ENCODE assay signal across 8 cellular contexts in the genomic region with DNA sequence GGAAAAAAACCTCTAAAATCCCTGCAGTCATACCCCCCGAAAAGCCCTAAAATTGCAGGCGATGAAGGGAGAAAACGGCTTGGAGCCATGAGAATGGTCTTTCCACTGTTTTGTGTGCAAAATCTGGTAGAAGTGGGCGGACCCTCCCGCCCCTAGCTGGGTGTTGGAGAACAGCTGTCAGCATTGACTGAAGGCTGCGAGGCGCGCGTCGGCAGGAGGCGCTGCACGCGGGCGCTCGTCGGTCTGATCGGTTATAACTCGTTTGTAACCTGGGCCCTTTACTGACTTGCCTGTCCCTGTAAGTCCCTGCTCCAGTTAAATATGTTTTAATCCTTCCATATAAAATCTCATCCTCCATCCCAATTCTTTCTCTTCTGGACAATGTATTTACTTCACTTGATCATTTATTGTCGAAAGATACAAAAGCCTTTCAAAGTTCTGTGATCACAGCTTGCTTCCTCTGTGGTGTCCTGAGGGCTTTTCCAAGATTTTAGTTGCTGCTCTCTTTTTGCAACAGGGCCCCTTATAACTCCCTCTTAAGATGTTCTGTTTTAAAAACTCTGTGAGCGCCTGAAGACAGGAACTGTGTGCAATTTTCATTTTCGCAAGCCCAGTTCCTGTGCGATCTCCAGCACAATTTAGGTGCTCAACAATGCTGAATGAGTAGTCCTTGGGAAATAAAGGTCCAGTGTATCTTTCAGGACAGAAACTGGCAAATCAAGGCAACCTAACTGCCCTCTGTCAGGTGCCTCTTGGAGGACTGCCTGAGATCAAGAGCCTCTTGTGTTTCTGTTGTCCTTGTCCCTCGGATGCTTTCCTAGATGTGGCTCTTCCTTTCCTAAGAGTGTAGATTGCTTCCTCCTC. TPM values are rescaled to one million over a fixed set of nuclear protein-coding genes. Genes with fewer than 3 reads are reported as not detected.
DNase-seq lines count a peak whose midpoint lies in the region; ATAC-seq, FAIRE-seq and TF ChIP-seq lines count a peak whose summit lies in the region.

No MANE protein-coding gene starts in this region.

- TF ChIP-seq CTCF in AG09319 (IDR thresholded peaks at IDR 0.05; ENCODE audit: low read depth, low read length) (peak; percentile 96), endothelial cell (IDR thresholded peaks at IDR 0.05; ENCODE audit: unreplicated experiment) (peak; percentile 61)

- DNase-seq in AG09319 (ENCODE audit: extremely low read depth, low read depth): no peak
- DNase-seq in HTR-8/SVneo (ENCODE audit: insufficient read length, low spot score): peak; percentile 82
- DNase-seq in NOMO-1 (lab: John Stamatoyannopoulos, UW; ENCODE audit: unreplicated experiment in 2 of 2): peak; percentile 84 to 91
- peak; percentile 92 for DNase-seq in activated CD8-positive, alpha-beta memory T cell treated with anti-CD3 and anti-CD28 coated beads, Interleukin-2, amount 10 ng/mL, durations not matched to agents 7 days and 5 days
- peak; percentile 81 for DNase-seq in endothelial cell (ENCODE audit: low spot score)
- DNase-seq in midbrain (lab: John Stamatoyannopoulos, UW): peak; percentile 85
- DNase-seq in stimulated activated CD8-positive, alpha-beta memory T cell treated with anti-CD3 and anti-CD28 coated beads, Interleukin-15, amount 100 ng/mL, for 48 hours (ENCODE audit: low read depth in 2 of 2): peak; percentile 77 to 78

- no peaks in the 10 kb centered on the region for H3K27me3 Mint-ChIP-seq in activated CD8-positive, alpha-beta memory T cell treated with anti-CD3 and anti-CD28 coated beads, Interleukin-2, amount 10 ng/mL, durations not matched to agents 7 days and 5 days
- H3K27me3 Mint-ChIP-seq in endothelial cell (ENCODE audit: unreplicated experiment): peaks cover 8% of the 10 kb centered on the region

- H3K27ac Mint-ChIP-seq in activated CD8-positive, alpha-beta memory T cell treated with anti-CD3 and anti-CD28 coated beads, Interleukin-2, amount 10 ng/mL, durations not matched to agents 7 days and 5 days: peak overlapping the region; percentile 95
- peak overlapping the region; percentile 83 for H3K27ac Mint-ChIP-seq in endothelial cell (ENCODE audit: unreplicated experiment)

- peak overlapping the region; percentile 99 for H3K4me3 Mint-ChIP-seq in activated CD8-positive, alpha-beta memory T cell treated with anti-CD3 and anti-CD28 coated beads, Interleukin-2, amount 10 ng/mL, durations not matched to agents 7 days and 5 days
- H3K4me3 Mint-ChIP-seq in endothelial cell (ENCODE audit: unreplicated experiment): peak overlapping the region; percentile 95

- CTCF ChIA-PET in activated CD8-positive, alpha-beta memory T cell treated with anti-CD3 and anti-CD28 coated beads, Interleukin-2, amount 10 ng/mL, durations not matched to agents 7 days and 5 days (lab: Charles Lee): interaction anchor here (0.7 to 12.6 kb wide), 34 partner anchors 9 to 147 kb away, joined by 3 to 166 read pairs (median 6); partner anchors contain the start of genes GALM and SRSF7

- peak; percentile 49 for ATAC-seq in GM19324 (IDR thresholded peaks at IDR 0.05; ENCODE audit: low FRiP score, unreplicated experiment)
- ATAC-seq in activated CD8-positive, alpha-beta memory T cell treated with anti-CD3 and anti-CD28 coated beads, Interleukin-2, amount 10 ng/mL, durations not matched to agents 7 days and 5 days: peak; percentile 72

- H3K36me3 Mint-ChIP-seq in activated CD8-positive, alpha-beta memory T cell treated with anti-CD3 and anti-CD28 coated beads, Interleukin-2, amount 10 ng/mL, durations not matched to agents 7 days and 5 days: peaks cover 15% of the 10 kb centered on the region
- peaks cover 7% of the 10 kb centered on the region for H3K36me3 Mint-ChIP-seq in endothelial cell (ENCODE audit: low read depth, unreplicated experiment)

- FAIRE-seq in HTR-8/SVneo (lab: Jason Lieb, UNC): peak; percentile 31

- H3K9me3 Mint-ChIP-seq in activated CD8-positive, alpha-beta memory T cell treated with anti-CD3 and anti-CD28 coated beads, Interleukin-2, amount 10 ng/mL, durations not matched to agents 7 days and 5 days (ENCODE audit: low read depth): no peaks in the 10 kb centered on the region
- H3K9me3 Mint-ChIP-seq in endothelial cell (ENCODE audit: unreplicated experiment): no peaks in the 10 kb centered on the region

- peaks cover 46% of the 10 kb centered on the region for H3K4me1 Mint-ChIP-seq in activated CD8-positive, alpha-beta memory T cell treated with anti-CD3 and anti-CD28 coated beads, Interleukin-2, amount 10 ng/mL, durations not matched to agents 7 days and 5 days
- peaks cover 31% of the 10 kb centered on the region for H3K4me1 Mint-ChIP-seq in endothelial cell (ENCODE audit: unreplicated experiment)

RNA-seq across cellular contexts. Expression of gene HNRNPLL, which starts 0.9 kb away (rescaled TPM):
- total RNA-seq in activated CD8-positive, alpha-beta memory T cell treated with anti-CD3 and anti-CD28 coated beads, Interleukin-2, amount 10 ng/mL, durations not matched to agents 7 days and 5 days: 100 to 1,000 TPM in 1 of 2 experiments, 10 to 100 TPM in 1; 88.8 to 106 TPM
- total RNA-seq in endothelial cell (ENCODE audit: unreplicated experiment): 57.1 TPM
